In the genomic region with DNA sequence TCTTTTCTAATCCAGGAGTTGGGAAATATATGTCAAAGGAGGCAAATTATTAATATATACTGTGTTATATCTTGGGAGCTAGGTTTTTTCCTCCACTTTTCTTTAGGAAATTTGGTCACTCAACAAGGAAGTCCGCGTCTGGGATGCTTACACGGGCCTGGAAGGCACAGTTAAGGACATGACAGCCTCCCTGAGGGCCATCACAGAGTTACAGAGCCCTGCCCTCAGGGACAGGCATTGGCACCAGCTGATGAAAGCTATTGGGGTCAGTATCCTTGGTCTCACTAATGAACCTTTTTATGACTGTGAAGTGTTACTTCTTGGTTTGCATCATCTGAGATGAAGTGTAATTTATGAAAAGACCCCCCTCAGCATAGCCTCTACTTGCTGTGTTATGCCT, we compare ENCODE assay signal across 2 cellular contexts.
TF ChIP-seq lines count a peak whose summit lies in the region.

No MANE protein-coding gene starts in this region.

TF ChIP-seq in A549, 52 proteins besides CTCF, POLR2A, EP300 and RAD21 (continued from another document):
- TF ChIP-seq, protein P1, sequence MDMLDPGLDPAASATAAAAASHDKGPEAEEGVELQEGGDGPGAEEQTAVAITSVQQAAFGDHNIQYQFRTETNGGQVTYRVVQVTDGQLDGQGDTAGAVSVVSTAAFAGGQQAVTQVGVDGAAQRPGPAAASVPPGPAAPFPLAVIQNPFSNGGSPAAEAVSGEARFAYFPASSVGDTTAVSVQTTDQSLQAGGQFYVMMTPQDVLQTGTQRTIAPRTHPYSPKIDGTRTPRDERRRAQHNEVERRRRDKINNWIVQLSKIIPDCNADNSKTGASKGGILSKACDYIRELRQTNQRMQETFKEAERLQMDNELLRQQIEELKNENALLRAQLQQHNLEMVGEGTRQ (IDR thresholded peaks at IDR 0.05), result no peak
- no peak for TF ChIP-seq HOXB13 (CRISPR knock-in tag; IDR thresholded peaks at IDR 0.05; ENCODE audit: low read depth)
- TF ChIP-seq HOXA7 (CRISPR knock-in tag; IDR thresholded peaks at IDR 0.05), result no peak
- no peak for TF ChIP-seq CEBPB (IDR thresholded peaks at IDR 0.05)
- TF ChIP-seq, protein P2, sequence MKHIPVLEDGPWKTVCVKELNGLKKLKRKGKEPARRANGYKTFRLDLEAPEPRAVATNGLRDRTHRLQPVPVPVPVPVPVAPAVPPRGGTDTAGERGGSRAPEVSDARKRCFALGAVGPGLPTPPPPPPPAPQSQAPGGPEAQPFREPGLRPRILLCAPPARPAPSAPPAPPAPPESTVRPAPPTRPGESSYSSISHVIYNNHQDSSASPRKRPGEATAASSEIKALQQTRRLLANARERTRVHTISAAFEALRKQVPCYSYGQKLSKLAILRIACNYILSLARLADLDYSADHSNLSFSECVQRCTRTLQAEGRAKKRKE (CRISPR knock-in tag; IDR thresholded peaks at IDR 0.05; ENCODE audit: low read depth), result no peak
- TF ChIP-seq HEYL (CRISPR knock-in tag; IDR thresholded peaks at IDR 0.05), result no peak
- TF ChIP-seq FOXS1 (CRISPR knock-in tag; IDR thresholded peaks at IDR 0.05), result no peak

TF ChIP-seq in endothelial cell of umbilical vein, 7 proteins besides CTCF, POLR2A, EP300 and RAD21 (continued from another document):
- TF ChIP-seq, protein P3, sequence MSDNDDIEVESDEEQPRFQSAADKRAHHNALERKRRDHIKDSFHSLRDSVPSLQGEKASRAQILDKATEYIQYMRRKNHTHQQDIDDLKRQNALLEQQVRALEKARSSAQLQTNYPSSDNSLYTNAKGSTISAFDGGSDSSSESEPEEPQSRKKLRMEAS (IDR thresholded peaks at IDR 0.05; ENCODE audit: insufficient read depth, insufficient read length), result no peak
